ENCODE assay signal across 11 cellular contexts in genomic region chr15:90103669-90104329, GRCh38. TPM values are rescaled to one million over a fixed set of nuclear protein-coding genes. Genes with fewer than 3 reads are reported as not detected.
A peak's percentile ranks its signal among the peaks of the same experiment; 100 is the strongest.
DNase-seq lines count a peak whose midpoint lies in the region; TF ChIP-seq lines count a peak whose summit lies in the region.
"Had no signal": no experiment of that assay in that cellular context is flagged by ENCODE, and none has a peak within 500 bp of the region (broad histone marks: within the 10 kb centered on the region; RNA-seq: fewer than 3 reads in every experiment).

No MANE protein-coding gene starts in this region.

- H3K9me3 Mint-ChIP-seq in activated T-cell treated with anti-CD3 and anti-CD28 coated beads, Interleukin-2, amount 50 U/mL, for 24 hours, result no peaks in the 10 kb centered on the region
- no peaks in the 10 kb centered on the region for H3K9me3 Mint-ChIP-seq in activated CD4-positive, alpha-beta memory T cell treated with anti-CD3 and anti-CD28 coated beads for 36 hours
- peaks cover 0 to 2% (median 0%) of the 10 kb centered on the region in 6 donors for H3K9me3 Mint-ChIP-seq in immature natural killer cell

- no peaks in the 10 kb centered on the region for H3K36me3 ChIP-seq in spleen

- H3K27ac Mint-ChIP-seq in activated T-cell treated with anti-CD3 and anti-CD28 coated beads, Interleukin-2, amount 50 U/mL, for 24 hours, result no peak overlapping the region
- no peak overlapping the region for H3K27ac Mint-ChIP-seq in activated CD4-positive, alpha-beta memory T cell treated with anti-CD3 and anti-CD28 coated beads for 36 hours
- peak overlapping the region; percentile 83 to 93 (median 90) for H3K27ac Mint-ChIP-seq in immature natural killer cell

- H3K36me3 Mint-ChIP-seq in activated T-cell treated with anti-CD3 and anti-CD28 coated beads, Interleukin-2, amount 50 U/mL, for 24 hours (ENCODE audit: low read depth), result peaks cover 15% of the 10 kb centered on the region
- H3K36me3 Mint-ChIP-seq in activated CD4-positive, alpha-beta memory T cell treated with anti-CD3 and anti-CD28 coated beads for 36 hours, result peaks cover 5% of the 10 kb centered on the region
- H3K36me3 Mint-ChIP-seq in immature natural killer cell, result no peaks in the 10 kb centered on the region

- no peaks in the 10 kb centered on the region for H3K9me3 ChIP-seq in spleen

- H3K27me3 ChIP-seq in spleen (replicated peaks in 1 of 7), result no peaks in the 10 kb centered on the region

- peaks cover 17 to 42% (median 35%) of the 10 kb centered on the region in 6 donors for H3K4me1 ChIP-seq in spleen

- POLR2A ChIA-PET in activated CD4-positive, alpha-beta memory T cell treated with anti-CD3 and anti-CD28 coated beads for 36 hours (lab: Charles Lee), result no interaction called here

- intact Hi-C loops in activated CD4-positive, alpha-beta memory T cell treated with anti-CD3 and anti-CD28 coated beads for 36 hours (cut with micrococcal nuclease), result loop anchor here (2.0 kb wide), 1 partner anchor 39 kb away; no protein-coding TSS in a partner anchor
- intact Hi-C loops in spleen (cut with DNase I; ENCODE audit: low total_unique reads), result no loop called here

- no peak for TF ChIP-seq CTCF in spleen (IDR thresholded peaks at IDR 0.05 in 8 of 11, conservative IDR thresholded peaks at IDR 0.05 in 3 of 11)

- no peak overlapping the region for H3K4me3 ChIP-seq in spleen

- no peak for DNase-seq in activated T-cell treated with anti-CD3 and anti-CD28 coated beads, Interleukin-2, amount 50 U/mL, for 24 hours
- DNase-seq in activated T-cell treated with anti-CD3 and anti-CD28 coated beads for 4 hours (no peak), immature natural killer cell (no peak), spleen (peak; percentile 33), NCI-H1105 treated with DMSO at 0.1 percent for 48 hours (lab: John Stamatoyannopoulos, UW) (no peak), DMS79 (lab: John Stamatoyannopoulos, UW) (no peak), mucosa of gallbladder (ENCODE audit: low spot score) (no peak)
- DNase-seq in activated CD4-positive, alpha-beta memory T cell treated with anti-CD3 and anti-CD28 coated beads for 36 hours, result no peak
- DNase-seq: activated CD4-positive, CD25-positive, alpha-beta regulatory T cell; Kasumi-1; NK-92 treated with Interleukin-12 subunit alpha and Interleukin-12 subunit beta, amount 100 ng/mL, for 24 hours had no signal

- WGBS in spleen, 5 donors, result 92 to 100% (median 97%) methylated on average over 5 of the region's 5 CpGs

- peak overlapping the region; percentile 72 for H3K4me3 Mint-ChIP-seq in activated T-cell treated with anti-CD3 and anti-CD28 coated beads, Interleukin-2, amount 50 U/mL, for 24 hours
- peak overlapping the region; percentile 67 for H3K4me3 Mint-ChIP-seq in activated CD4-positive, alpha-beta memory T cell treated with anti-CD3 and anti-CD28 coated beads for 36 hours
- H3K4me3 Mint-ChIP-seq in immature natural killer cell, result peak overlapping the region; percentile 84 to 89 (median 86)

- H3K27ac ChIP-seq in spleen, result no peak overlapping the region

- H3K4me1 Mint-ChIP-seq in activated T-cell treated with anti-CD3 and anti-CD28 coated beads, Interleukin-2, amount 50 U/mL, for 24 hours (ENCODE audit: low read depth), result peaks cover 36% of the 10 kb centered on the region
- peaks cover 34% of the 10 kb centered on the region for H3K4me1 Mint-ChIP-seq in activated CD4-positive, alpha-beta memory T cell treated with anti-CD3 and anti-CD28 coated beads for 36 hours (ENCODE audit: low read depth)
- peaks cover 38 to 44% of the 10 kb centered on the region in 2 donors for H3K4me1 Mint-ChIP-seq in immature natural killer cell

- TF ChIP-seq POLR2A in spleen (IDR thresholded peaks at IDR 0.05), result no peak

- CTCF ChIA-PET in activated CD4-positive, alpha-beta memory T cell treated with anti-CD3 and anti-CD28 coated beads for 36 hours (lab: Charles Lee), result interaction anchor here (2.5 kb wide), 1 partner anchor 343 kb away, joined by 8 read pairs; no protein-coding TSS in a partner anchor

- H3K27me3 Mint-ChIP-seq in activated T-cell treated with anti-CD3 and anti-CD28 coated beads, Interleukin-2, amount 50 U/mL, for 24 hours, result no peaks in the 10 kb centered on the region
- no peaks in the 10 kb centered on the region for H3K27me3 Mint-ChIP-seq in activated CD4-positive, alpha-beta memory T cell treated with anti-CD3 and anti-CD28 coated beads for 36 hours
- H3K27me3 Mint-ChIP-seq in immature natural killer cell (ENCODE audit: low read depth in 3 of 3), result peaks cover 0 to 7% (median 7%) of the 10 kb centered on the region in 3 donors

RNA-seq across cellular contexts. Expression of gene IDH2, which starts 1.5 kb away (rescaled TPM):
- total RNA-seq in activated CD4-positive, alpha-beta memory T cell treated with anti-CD3 and anti-CD28 coated beads for 36 hours, result 100 to 1,000 TPM; 170 to 175 TPM
- 100 to 1,000 TPM; 160 to 330 (median 218) TPM for polyA plus RNA-seq in immature natural killer cell
- total RNA-seq in spleen, result 10 to 100 TPM; 42.8 to 70.9 (median 52.5) TPM
- 10 to 100 TPM; 36.4 to 57.8 (median 53.5) TPM for polyA plus RNA-seq in spleen
- total RNA-seq in mucosa of gallbladder, result 73.2 TPM

Comparison
In these comparisons a context has a peak if more than half of its experiments do, and no peak if none do; other contexts are left out.
1. H3K27ac Mint-ChIP-seq: peak in immature natural killer cell (6 of 6); none in activated T-cell treated with anti-CD3 and anti-CD28 coated beads, Interleukin-2, amount 50 U/mL, for 24 hours (single experiment) and activated CD4-positive, alpha-beta memory T cell treated with anti-CD3 and anti-CD28 coated beads for 36 hours (single experiment).
2. Peak in every context shown above with its lines, with median percentiles within 50 percentile points of each other: H3K4me3 Mint-ChIP-seq.